Comparison of ENCODE assay signal across 1 cellular context in the genomic region with DNA sequence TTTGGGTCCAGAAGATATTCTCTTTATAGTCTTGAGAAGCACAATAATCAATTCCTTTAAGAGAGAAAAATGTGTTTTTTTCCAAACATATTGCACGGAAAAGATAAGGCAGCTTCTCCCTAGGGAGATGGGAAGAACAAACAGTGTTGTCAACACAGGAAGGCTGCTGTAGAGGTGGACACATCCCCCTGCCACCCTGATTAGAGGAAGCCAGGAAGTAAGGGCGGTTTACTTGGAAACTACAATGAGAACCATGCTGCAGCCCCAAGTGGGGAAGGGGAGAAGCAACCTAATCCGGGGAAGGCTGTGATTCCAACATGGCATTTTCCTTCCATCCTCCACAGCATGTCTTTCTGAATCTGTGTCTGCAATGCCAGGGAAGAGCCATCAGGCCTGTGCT.
TF ChIP-seq lines count a peak whose summit lies in the region.

No MANE protein-coding gene starts in this region.

TF ChIP-seq in HepG2, 621 proteins besides CTCF, POLR2A, EP300 and RAD21 (continued from another document and continues in another):
- no peak for TF ChIP-seq ZNF678 (CRISPR knock-in tag; IDR thresholded peaks at IDR 0.05)
- TF ChIP-seq, protein P1, sequence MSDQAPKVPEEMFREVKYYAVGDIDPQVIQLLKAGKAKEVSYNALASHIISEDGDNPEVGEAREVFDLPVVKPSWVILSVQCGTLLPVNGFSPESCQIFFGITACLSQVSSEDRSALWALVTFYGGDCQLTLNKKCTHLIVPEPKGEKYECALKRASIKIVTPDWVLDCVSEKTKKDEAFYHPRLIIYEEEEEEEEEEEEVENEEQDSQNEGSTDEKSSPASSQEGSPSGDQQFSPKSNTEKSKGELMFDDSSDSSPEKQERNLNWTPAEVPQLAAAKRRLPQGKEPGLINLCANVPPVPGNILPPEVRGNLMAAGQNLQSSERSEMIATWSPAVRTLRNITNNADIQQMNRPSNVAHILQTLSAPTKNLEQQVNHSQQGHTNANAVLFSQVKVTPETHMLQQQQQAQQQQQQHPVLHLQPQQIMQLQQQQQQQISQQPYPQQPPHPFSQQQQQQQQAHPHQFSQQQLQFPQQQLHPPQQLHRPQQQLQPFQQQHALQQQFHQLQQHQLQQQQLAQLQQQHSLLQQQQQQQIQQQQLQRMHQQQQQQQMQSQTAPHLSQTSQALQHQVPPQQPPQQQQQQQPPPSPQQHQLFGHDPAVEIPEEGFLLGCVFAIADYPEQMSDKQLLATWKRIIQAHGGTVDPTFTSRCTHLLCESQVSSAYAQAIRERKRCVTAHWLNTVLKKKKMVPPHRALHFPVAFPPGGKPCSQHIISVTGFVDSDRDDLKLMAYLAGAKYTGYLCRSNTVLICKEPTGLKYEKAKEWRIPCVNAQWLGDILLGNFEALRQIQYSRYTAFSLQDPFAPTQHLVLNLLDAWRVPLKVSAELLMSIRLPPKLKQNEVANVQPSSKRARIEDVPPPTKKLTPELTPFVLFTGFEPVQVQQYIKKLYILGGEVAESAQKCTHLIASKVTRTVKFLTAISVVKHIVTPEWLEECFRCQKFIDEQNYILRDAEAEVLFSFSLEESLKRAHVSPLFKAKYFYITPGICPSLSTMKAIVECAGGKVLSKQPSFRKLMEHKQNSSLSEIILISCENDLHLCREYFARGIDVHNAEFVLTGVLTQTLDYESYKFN (CRISPR knock-in tag; conservative IDR thresholded peaks at IDR 0.05) = peak; percentile 59; the same call in 1 of the 2 replicates
- TF ChIP-seq PAX8 (CRISPR knock-in tag; IDR thresholded peaks at IDR 0.05; ENCODE audit: borderline replicate concordance) = no peak
- TF ChIP-seq CSRNP1 (CRISPR knock-in tag; IDR thresholded peaks at IDR 0.05) = no peak
- TF ChIP-seq ARNT (IDR thresholded peaks at IDR 0.05) = no peak
- TF ChIP-seq SP1 (IDR thresholded peaks at IDR 0.05) = no peak
- TF ChIP-seq SP1 (CRISPR knock-in tag; IDR thresholded peaks at IDR 0.05) = no peak
- no peak for TF ChIP-seq CHCHD3 (CRISPR knock-in tag; IDR thresholded peaks at IDR 0.05)
- peak; percentile 85 for TF ChIP-seq ELF3 (CRISPR knock-in tag; IDR thresholded peaks at IDR 0.05)
- TF ChIP-seq XBP1 (CRISPR knock-in tag; IDR thresholded peaks at IDR 0.05) = no peak
- no peak for TF ChIP-seq ZNF572 (CRISPR knock-in tag; IDR thresholded peaks at IDR 0.05)
- no peak for TF ChIP-seq ZNF562 (CRISPR knock-in tag; IDR thresholded peaks at IDR 0.05; ENCODE audit: borderline replicate concordance)
- TF ChIP-seq NR1H2 (CRISPR knock-in tag; IDR thresholded peaks at IDR 0.05; ENCODE audit: borderline replicate concordance, low read depth) = no peak
- no peak for TF ChIP-seq E2F1 (CRISPR knock-in tag; IDR thresholded peaks at IDR 0.05)
- TF ChIP-seq, protein P2, sequence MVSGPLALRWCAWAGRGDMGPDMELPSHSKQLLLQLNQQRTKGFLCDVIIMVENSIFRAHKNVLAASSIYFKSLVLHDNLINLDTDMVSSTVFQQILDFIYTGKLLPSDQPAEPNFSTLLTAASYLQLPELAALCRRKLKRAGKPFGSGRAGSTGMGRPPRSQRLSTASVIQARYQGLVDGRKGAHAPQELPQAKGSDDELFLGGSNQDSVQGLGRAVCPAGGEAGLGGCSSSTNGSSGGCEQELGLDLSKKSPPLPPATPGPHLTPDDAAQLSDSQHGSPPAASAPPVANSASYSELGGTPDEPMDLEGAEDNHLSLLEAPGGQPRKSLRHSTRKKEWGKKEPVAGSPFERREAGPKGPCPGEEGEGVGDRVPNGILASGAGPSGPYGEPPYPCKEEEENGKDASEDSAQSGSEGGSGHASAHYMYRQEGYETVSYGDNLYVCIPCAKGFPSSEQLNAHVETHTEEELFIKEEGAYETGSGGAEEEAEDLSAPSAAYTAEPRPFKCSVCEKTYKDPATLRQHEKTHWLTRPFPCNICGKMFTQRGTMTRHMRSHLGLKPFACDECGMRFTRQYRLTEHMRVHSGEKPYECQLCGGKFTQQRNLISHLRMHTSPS (CRISPR knock-in tag; IDR thresholded peaks at IDR 0.05; ENCODE audit: low read depth) = no peak
- no peak for TF ChIP-seq ZNF432 (CRISPR knock-in tag; IDR thresholded peaks at IDR 0.05; ENCODE audit: borderline replicate concordance)
- no peak for TF ChIP-seq ZNF746 (CRISPR knock-in tag; IDR thresholded peaks at IDR 0.05)
- TF ChIP-seq ZNF431 (CRISPR knock-in tag; IDR thresholded peaks at IDR 0.05; ENCODE audit: borderline replicate concordance, low read depth) = no peak
- TF ChIP-seq MEF2D (CRISPR knock-in tag; IDR thresholded peaks at IDR 0.05) = peak; percentile 30; the same call in 1 of the 2 replicates
- no peak for TF ChIP-seq ZFY (CRISPR knock-in tag; IDR thresholded peaks at IDR 0.05)
- no peak for TF ChIP-seq NFKB2 (CRISPR knock-in tag; IDR thresholded peaks at IDR 0.05; ENCODE audit: borderline replicate concordance)
- no peak for TF ChIP-seq ZFP62 (CRISPR knock-in tag; IDR thresholded peaks at IDR 0.05)
- no peak; the same call in 1 of the 2 replicates for TF ChIP-seq TARDBP (CRISPR knock-in tag; IDR thresholded peaks at IDR 0.05)
- no peak for TF ChIP-seq NR2F1 (CRISPR knock-in tag; IDR thresholded peaks at IDR 0.05)
- no peak for TF ChIP-seq SMARCC2 (IDR thresholded peaks at IDR 0.05)
- no peak for TF ChIP-seq ZSCAN22 (CRISPR knock-in tag; IDR thresholded peaks at IDR 0.05)
- no peak for TF ChIP-seq ZBTB21 (CRISPR knock-in tag; IDR thresholded peaks at IDR 0.05)
- no peak for TF ChIP-seq NFE2L1 (CRISPR knock-in tag; IDR thresholded peaks at IDR 0.05; ENCODE audit: borderline replicate concordance)
- no peak for TF ChIP-seq HMGXB3 (CRISPR knock-in tag; IDR thresholded peaks at IDR 0.05; ENCODE audit: borderline replicate concordance)
- TF ChIP-seq, protein P3, sequence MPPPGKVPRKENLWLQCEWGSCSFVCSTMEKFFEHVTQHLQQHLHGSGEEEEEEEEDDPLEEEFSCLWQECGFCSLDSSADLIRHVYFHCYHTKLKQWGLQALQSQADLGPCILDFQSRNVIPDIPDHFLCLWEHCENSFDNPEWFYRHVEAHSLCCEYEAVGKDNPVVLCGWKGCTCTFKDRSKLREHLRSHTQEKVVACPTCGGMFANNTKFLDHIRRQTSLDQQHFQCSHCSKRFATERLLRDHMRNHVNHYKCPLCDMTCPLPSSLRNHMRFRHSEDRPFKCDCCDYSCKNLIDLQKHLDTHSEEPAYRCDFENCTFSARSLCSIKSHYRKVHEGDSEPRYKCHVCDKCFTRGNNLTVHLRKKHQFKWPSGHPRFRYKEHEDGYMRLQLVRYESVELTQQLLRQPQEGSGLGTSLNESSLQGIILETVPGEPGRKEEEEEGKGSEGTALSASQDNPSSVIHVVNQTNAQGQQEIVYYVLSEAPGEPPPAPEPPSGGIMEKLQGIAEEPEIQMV (CRISPR knock-in tag; IDR thresholded peaks at IDR 0.05; ENCODE audit: low read depth) = no peak
- no peak for TF ChIP-seq SRSF4 (IDR thresholded peaks at IDR 0.05; ENCODE audit: low read depth, low read length, poor library complexity, severe bottlenecking)
- TF ChIP-seq CBX2 (IDR thresholded peaks at IDR 0.05; ENCODE audit: low read depth, low read length) = no peak
- TF ChIP-seq CBX2 (CRISPR knock-in tag; IDR thresholded peaks at IDR 0.05; ENCODE audit: low read depth) = no peak
- TF ChIP-seq MLXIP (CRISPR knock-in tag; IDR thresholded peaks at IDR 0.05; ENCODE audit: borderline replicate concordance) = no peak
- TF ChIP-seq ZNF251 (CRISPR knock-in tag; IDR thresholded peaks at IDR 0.05) = no peak
- no peak for TF ChIP-seq NCOA5 (CRISPR knock-in tag; IDR thresholded peaks at IDR 0.05)
- TF ChIP-seq, protein P4, sequence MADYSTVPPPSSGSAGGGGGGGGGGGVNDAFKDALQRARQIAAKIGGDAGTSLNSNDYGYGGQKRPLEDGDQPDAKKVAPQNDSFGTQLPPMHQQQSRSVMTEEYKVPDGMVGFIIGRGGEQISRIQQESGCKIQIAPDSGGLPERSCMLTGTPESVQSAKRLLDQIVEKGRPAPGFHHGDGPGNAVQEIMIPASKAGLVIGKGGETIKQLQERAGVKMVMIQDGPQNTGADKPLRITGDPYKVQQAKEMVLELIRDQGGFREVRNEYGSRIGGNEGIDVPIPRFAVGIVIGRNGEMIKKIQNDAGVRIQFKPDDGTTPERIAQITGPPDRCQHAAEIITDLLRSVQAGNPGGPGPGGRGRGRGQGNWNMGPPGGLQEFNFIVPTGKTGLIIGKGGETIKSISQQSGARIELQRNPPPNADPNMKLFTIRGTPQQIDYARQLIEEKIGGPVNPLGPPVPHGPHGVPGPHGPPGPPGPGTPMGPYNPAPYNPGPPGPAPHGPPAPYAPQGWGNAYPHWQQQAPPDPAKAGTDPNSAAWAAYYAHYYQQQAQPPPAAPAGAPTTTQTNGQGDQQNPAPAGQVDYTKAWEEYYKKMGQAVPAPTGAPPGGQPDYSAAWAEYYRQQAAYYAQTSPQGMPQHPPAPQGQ (CRISPR knock-in tag; IDR thresholded peaks at IDR 0.05; ENCODE audit: borderline replicate concordance) = no peak
